ENCODE assay signal across 3 cellular contexts in genomic region chr1:5895446-5896406, GRCh38.
TF ChIP-seq lines count a peak whose summit lies in the region.

No MANE protein-coding gene starts in this region.

TF ChIP-seq in A549, 52 proteins besides CTCF, POLR2A, EP300 and RAD21:
- TF ChIP-seq FOXS1 (CRISPR knock-in tag; IDR thresholded peaks at IDR 0.05) (no peak), NR3C1 (IDR thresholded peaks at IDR 0.05) (no peak), MAFK (IDR thresholded peaks at IDR 0.05; ENCODE audit: partially characterized antibody) (peak; percentile 68)

TF ChIP-seq in IMR-90, 13 proteins besides CTCF, POLR2A, EP300 and RAD21:
- TF ChIP-seq CEBPB (IDR thresholded peaks at IDR 0.05; ENCODE audit: low read depth, low read length) (no peak), MAFK (IDR thresholded peaks at IDR 0.05; ENCODE audit: low read depth, low read length) (peak; percentile 57), BHLHE40 (IDR thresholded peaks at IDR 0.05; ENCODE audit: low read depth, low read length) (no peak), ELK1 (IDR thresholded peaks at IDR 0.05; ENCODE audit: borderline replicate concordance, low read depth, low read length) (no peak), NFE2L2 (IDR thresholded peaks at IDR 0.05; ENCODE audit: low read depth, low read length) (no peak), FOS (IDR thresholded peaks at IDR 0.05; ENCODE audit: low read depth, low read length) (no peak), MXI1 (IDR thresholded peaks at IDR 0.05; ENCODE audit: borderline replicate concordance, low read depth, low read length) (no peak), RCOR1 (IDR thresholded peaks at IDR 0.05; ENCODE audit: insufficient replicate concordance, low read length) (no peak)

TF ChIP-seq in H1, 55 proteins besides CTCF, POLR2A, EP300 and RAD21:
- TF ChIP-seq TEAD4 (IDR thresholded peaks at IDR 0.05; ENCODE audit: low read depth, low read length) = no peak
- no peak for TF ChIP-seq CEBPB (IDR thresholded peaks at IDR 0.05; ENCODE audit: low read depth, low read length)
- TF ChIP-seq HDAC6 (IDR thresholded peaks at IDR 0.05; ENCODE audit: low read depth, low read length) = no peak
- TF ChIP-seq TAF1 (IDR thresholded peaks at IDR 0.05; ENCODE audit: low read depth, low read length) = no peak
- no peak for TF ChIP-seq SUZ12 (IDR thresholded peaks at IDR 0.05; ENCODE audit: low read length)
- no peak for TF ChIP-seq RXRA (IDR thresholded peaks at IDR 0.05; ENCODE audit: insufficient read depth, low read depth, low read length)
- TF ChIP-seq CBX5 (IDR thresholded peaks at IDR 0.05; ENCODE audit: low read depth, low read length) = no peak
- TF ChIP-seq GABPA (IDR thresholded peaks at IDR 0.05; ENCODE audit: borderline replicate concordance, insufficient read depth, low read length) = no peak
- TF ChIP-seq JUND (IDR thresholded peaks at IDR 0.05; ENCODE audit: low read length) = no peak
